ENCODE assay signal across 1 cellular context in the genomic region with DNA sequence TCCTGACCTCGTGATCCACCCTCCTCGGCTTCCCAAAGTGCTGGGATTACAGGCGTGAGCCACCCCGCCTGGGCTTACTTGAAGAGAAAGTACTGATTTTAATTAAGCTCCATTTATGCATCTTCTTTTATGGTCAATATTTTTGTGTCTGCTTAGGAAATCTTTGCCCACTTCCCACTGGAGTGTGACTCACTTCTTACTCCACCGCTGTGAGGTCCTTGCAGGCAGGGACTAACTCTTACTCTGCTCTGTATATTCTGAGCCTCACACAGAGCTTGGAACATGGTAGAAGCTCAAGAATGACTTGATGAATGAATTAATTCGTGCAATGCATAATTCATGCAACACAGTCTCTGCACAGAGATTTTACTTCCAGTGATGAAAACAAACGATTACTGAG.
TF ChIP-seq lines count a peak whose summit lies in the region.

No MANE protein-coding gene starts in this region.

TF ChIP-seq in K562, 482 proteins besides CTCF, POLR2A, EP300 and RAD21 (continues in another document):
- no peak for TF ChIP-seq CBX3 (IDR thresholded peaks at IDR 0.05; ENCODE audit: borderline replicate concordance in 1 of 2, low read length in 2 of 2)
- TF ChIP-seq, protein P1, sequence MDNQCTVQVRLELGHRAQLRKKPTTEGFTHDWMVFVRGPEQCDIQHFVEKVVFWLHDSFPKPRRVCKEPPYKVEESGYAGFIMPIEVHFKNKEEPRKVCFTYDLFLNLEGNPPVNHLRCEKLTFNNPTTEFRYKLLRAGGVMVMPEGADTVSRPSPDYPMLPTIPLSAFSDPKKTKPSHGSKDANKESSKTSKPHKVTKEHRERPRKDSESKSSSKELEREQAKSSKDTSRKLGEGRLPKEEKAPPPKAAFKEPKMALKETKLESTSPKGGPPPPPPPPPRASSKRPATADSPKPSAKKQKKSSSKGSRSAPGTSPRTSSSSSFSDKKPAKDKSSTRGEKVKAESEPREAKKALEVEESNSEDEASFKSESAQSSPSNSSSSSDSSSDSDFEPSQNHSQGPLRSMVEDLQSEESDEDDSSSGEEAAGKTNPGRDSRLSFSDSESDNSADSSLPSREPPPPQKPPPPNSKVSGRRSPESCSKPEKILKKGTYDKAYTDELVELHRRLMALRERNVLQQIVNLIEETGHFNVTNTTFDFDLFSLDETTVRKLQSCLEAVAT (IDR thresholded peaks at IDR 0.05), result no peak; a peak in 1 of 4 replicates
- no peak for TF ChIP-seq CTBP1 (IDR thresholded peaks at IDR 0.05; ENCODE audit: borderline replicate concordance)
- no peak for TF ChIP-seq HNRNPH1 (optimal IDR thresholded peaks at IDR 0.05; ENCODE audit: low read depth, low read length)
- TF ChIP-seq MEF2A (IDR thresholded peaks at IDR 0.05; ENCODE audit: control insufficient read depth, low read depth, low read length), result no peak
- 0 out of 2 replicates have a peak, but pooled peaks have one; percentile 9 for TF ChIP-seq JUN (IDR thresholded peaks at IDR 0.05; ENCODE audit: borderline replicate concordance, low read depth, low read length)
- no peak for TF ChIP-seq JUN (CRISPR knock-in tag; IDR thresholded peaks at IDR 0.05; ENCODE audit: borderline replicate concordance)
- peak; percentile 17; the same call in 1 of the 2 replicates for TF ChIP-seq JUND (IDR thresholded peaks at IDR 0.05; ENCODE audit: borderline replicate concordance, low read depth, low read length)
- no peak for TF ChIP-seq JUND (tag; IDR thresholded peaks at IDR 0.05; ENCODE audit: borderline replicate concordance, low read depth, low read length)
- TF ChIP-seq, protein P2, sequence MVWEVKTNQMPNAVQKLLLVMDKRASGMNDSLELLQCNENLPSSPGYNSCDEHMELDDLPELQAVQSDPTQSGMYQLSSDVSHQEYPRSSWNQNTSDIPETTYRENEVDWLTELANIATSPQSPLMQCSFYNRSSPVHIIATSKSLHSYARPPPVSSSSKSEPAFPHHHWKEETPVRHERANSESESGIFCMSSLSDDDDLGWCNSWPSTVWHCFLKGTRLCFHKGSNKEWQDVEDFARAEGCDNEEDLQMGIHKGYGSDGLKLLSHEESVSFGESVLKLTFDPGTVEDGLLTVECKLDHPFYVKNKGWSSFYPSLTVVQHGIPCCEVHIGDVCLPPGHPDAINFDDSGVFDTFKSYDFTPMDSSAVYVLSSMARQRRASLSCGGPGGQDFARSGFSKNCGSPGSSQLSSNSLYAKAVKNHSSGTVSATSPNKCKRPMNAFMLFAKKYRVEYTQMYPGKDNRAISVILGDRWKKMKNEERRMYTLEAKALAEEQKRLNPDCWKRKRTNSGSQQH (CRISPR knock-in tag; IDR thresholded peaks at IDR 0.05), result no peak
- TF ChIP-seq, protein P3, sequence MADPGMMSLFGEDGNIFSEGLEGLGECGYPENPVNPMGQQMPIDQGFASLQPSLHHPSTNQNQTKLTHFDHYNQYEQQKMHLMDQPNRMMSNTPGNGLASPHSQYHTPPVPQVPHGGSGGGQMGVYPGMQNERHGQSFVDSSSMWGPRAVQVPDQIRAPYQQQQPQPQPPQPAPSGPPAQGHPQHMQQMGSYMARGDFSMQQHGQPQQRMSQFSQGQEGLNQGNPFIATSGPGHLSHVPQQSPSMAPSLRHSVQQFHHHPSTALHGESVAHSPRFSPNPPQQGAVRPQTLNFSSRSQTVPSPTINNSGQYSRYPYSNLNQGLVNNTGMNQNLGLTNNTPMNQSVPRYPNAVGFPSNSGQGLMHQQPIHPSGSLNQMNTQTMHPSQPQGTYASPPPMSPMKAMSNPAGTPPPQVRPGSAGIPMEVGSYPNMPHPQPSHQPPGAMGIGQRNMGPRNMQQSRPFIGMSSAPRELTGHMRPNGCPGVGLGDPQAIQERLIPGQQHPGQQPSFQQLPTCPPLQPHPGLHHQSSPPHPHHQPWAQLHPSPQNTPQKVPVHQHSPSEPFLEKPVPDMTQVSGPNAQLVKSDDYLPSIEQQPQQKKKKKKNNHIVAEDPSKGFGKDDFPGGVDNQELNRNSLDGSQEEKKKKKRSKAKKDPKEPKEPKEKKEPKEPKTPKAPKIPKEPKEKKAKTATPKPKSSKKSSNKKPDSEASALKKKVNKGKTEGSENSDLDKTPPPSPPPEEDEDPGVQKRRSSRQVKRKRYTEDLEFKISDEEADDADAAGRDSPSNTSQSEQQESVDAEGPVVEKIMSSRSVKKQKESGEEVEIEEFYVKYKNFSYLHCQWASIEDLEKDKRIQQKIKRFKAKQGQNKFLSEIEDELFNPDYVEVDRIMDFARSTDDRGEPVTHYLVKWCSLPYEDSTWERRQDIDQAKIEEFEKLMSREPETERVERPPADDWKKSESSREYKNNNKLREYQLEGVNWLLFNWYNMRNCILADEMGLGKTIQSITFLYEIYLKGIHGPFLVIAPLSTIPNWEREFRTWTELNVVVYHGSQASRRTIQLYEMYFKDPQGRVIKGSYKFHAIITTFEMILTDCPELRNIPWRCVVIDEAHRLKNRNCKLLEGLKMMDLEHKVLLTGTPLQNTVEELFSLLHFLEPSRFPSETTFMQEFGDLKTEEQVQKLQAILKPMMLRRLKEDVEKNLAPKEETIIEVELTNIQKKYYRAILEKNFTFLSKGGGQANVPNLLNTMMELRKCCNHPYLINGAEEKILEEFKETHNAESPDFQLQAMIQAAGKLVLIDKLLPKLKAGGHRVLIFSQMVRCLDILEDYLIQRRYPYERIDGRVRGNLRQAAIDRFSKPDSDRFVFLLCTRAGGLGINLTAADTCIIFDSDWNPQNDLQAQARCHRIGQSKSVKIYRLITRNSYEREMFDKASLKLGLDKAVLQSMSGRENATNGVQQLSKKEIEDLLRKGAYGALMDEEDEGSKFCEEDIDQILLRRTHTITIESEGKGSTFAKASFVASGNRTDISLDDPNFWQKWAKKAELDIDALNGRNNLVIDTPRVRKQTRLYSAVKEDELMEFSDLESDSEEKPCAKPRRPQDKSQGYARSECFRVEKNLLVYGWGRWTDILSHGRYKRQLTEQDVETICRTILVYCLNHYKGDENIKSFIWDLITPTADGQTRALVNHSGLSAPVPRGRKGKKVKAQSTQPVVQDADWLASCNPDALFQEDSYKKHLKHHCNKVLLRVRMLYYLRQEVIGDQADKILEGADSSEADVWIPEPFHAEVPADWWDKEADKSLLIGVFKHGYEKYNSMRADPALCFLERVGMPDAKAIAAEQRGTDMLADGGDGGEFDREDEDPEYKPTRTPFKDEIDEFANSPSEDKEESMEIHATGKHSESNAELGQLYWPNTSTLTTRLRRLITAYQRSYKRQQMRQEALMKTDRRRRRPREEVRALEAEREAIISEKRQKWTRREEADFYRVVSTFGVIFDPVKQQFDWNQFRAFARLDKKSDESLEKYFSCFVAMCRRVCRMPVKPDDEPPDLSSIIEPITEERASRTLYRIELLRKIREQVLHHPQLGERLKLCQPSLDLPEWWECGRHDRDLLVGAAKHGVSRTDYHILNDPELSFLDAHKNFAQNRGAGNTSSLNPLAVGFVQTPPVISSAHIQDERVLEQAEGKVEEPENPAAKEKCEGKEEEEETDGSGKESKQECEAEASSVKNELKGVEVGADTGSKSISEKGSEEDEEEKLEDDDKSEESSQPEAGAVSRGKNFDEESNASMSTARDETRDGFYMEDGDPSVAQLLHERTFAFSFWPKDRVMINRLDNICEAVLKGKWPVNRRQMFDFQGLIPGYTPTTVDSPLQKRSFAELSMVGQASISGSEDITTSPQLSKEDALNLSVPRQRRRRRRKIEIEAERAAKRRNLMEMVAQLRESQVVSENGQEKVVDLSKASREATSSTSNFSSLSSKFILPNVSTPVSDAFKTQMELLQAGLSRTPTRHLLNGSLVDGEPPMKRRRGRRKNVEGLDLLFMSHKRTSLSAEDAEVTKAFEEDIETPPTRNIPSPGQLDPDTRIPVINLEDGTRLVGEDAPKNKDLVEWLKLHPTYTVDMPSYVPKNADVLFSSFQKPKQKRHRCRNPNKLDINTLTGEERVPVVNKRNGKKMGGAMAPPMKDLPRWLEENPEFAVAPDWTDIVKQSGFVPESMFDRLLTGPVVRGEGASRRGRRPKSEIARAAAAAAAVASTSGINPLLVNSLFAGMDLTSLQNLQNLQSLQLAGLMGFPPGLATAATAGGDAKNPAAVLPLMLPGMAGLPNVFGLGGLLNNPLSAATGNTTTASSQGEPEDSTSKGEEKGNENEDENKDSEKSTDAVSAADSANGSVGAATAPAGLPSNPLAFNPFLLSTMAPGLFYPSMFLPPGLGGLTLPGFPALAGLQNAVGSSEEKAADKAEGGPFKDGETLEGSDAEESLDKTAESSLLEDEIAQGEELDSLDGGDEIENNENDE (IDR thresholded peaks at IDR 0.05; ENCODE audit: low read depth, low read length), result no peak
- no peak for TF ChIP-seq CHD4 (IDR thresholded peaks at IDR 0.05; ENCODE audit: insufficient read depth, insufficient replicate concordance, low read depth, low read length, poor library complexity, severe bottlenecking)
- TF ChIP-seq GTF2E2 (tag; IDR thresholded peaks at IDR 0.05), result no peak
- TF ChIP-seq ZNF79 (CRISPR knock-in tag; IDR thresholded peaks at IDR 0.05; ENCODE audit: low read depth), result no peak
- no peak for TF ChIP-seq TBP (optimal IDR thresholded peaks at IDR 0.05; ENCODE audit: low read depth, low read length)
- 0 out of 2 replicates have a peak, but pooled peaks have one; percentile 3 for TF ChIP-seq ZNF592 (IDR thresholded peaks at IDR 0.05)
- TF ChIP-seq ELK1 (CRISPR knock-in tag; IDR thresholded peaks at IDR 0.05), result no peak
- no peak for TF ChIP-seq RBM14 (IDR thresholded peaks at IDR 0.05; ENCODE audit: borderline replicate concordance, insufficient read depth, low read depth, low read length)
- TF ChIP-seq FOSL1 (tag; conservative IDR thresholded peaks at IDR 0.05), result peak; percentile 54
- no peak for TF ChIP-seq ZNF717 (CRISPR knock-in tag; IDR thresholded peaks at IDR 0.05)
- TF ChIP-seq, protein P4, sequence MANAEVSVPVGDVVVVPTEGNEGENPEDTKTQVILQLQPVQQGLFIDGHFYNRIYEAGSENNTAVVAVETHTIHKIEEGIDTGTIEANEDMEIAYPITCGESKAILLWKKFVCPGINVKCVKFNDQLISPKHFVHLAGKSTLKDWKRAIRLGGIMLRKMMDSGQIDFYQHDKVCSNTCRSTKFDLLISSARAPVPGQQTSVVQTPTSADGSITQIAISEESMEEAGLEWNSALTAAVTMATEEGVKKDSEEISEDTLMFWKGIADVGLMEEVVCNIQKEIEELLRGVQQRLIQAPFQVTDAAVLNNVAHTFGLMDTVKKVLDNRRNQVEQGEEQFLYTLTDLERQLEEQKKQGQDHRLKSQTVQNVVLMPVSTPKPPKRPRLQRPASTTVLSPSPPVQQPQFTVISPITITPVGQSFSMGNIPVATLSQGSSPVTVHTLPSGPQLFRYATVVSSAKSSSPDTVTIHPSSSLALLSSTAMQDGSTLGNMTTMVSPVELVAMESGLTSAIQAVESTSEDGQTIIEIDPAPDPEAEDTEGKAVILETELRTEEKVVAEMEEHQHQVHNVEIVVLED (CRISPR knock-in tag; IDR thresholded peaks at IDR 0.05), result no peak
- TF ChIP-seq, protein P5, sequence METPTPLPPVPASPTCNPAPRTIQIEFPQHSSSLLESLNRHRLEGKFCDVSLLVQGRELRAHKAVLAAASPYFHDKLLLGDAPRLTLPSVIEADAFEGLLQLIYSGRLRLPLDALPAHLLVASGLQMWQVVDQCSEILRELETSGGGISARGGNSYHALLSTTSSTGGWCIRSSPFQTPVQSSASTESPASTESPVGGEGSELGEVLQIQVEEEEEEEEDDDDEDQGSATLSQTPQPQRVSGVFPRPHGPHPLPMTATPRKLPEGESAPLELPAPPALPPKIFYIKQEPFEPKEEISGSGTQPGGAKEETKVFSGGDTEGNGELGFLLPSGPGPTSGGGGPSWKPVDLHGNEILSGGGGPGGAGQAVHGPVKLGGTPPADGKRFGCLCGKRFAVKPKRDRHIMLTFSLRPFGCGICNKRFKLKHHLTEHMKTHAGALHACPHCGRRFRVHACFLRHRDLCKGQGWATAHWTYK (CRISPR knock-in tag; IDR thresholded peaks at IDR 0.05), result no peak
- TF ChIP-seq YY1 (IDR thresholded peaks at IDR 0.05; ENCODE audit: borderline replicate concordance in 1 of 3, control insufficient read depth in 1 of 3, extremely low read depth in 1 of 3, insufficient read depth in 3 of 3, insufficient read length in 1 of 3, insufficient replicate concordance in 2 of 3, low read depth in 1 of 3, low read length in 2 of 3), result no peak
- TF ChIP-seq LEF1 (IDR thresholded peaks at IDR 0.05), result no peak
- no peak for TF ChIP-seq E2F3 (CRISPR knock-in tag; IDR thresholded peaks at IDR 0.05)
- no peak for TF ChIP-seq BDP1 (IDR thresholded peaks at IDR 0.05; ENCODE audit: insufficient read depth, insufficient read length)
- peak; percentile 34 for TF ChIP-seq ATF3 (IDR thresholded peaks at IDR 0.05)
- TF ChIP-seq ATF3 (CRISPR knock-in tag; conservative IDR thresholded peaks at IDR 0.05), result no peak
- TF ChIP-seq SRSF1 (IDR thresholded peaks at IDR 0.05; ENCODE audit: low read depth, low read length), result no peak
